ENCODE assay signal across 1 cellular context in the genomic region with DNA sequence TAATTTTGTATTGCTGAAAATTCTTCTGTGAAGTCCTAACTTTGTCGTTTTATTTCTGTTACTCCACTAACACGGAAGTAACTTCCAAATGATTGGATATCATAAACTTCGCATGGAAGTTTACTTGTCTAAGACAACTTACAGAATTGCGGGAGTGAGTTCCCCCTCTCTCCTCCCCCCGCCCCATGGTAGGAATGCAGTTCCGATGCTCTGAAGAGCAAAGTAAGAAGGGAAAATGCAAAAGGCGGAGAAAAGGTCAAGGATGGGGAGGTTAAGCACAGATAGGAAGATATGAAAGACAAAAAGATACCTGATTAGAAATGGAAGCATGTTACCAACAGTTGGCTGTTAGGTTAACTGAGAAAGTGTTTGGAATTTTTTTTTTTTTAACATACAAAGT.
TF ChIP-seq lines count a peak whose summit lies in the region.

No MANE protein-coding gene starts in this region.

TF ChIP-seq in SK-N-SH treated with all-trans-retinoic acid at 6 μM for 48 hours, 23 proteins besides CTCF, POLR2A, EP300 and RAD21:
- TF ChIP-seq, protein P1, sequence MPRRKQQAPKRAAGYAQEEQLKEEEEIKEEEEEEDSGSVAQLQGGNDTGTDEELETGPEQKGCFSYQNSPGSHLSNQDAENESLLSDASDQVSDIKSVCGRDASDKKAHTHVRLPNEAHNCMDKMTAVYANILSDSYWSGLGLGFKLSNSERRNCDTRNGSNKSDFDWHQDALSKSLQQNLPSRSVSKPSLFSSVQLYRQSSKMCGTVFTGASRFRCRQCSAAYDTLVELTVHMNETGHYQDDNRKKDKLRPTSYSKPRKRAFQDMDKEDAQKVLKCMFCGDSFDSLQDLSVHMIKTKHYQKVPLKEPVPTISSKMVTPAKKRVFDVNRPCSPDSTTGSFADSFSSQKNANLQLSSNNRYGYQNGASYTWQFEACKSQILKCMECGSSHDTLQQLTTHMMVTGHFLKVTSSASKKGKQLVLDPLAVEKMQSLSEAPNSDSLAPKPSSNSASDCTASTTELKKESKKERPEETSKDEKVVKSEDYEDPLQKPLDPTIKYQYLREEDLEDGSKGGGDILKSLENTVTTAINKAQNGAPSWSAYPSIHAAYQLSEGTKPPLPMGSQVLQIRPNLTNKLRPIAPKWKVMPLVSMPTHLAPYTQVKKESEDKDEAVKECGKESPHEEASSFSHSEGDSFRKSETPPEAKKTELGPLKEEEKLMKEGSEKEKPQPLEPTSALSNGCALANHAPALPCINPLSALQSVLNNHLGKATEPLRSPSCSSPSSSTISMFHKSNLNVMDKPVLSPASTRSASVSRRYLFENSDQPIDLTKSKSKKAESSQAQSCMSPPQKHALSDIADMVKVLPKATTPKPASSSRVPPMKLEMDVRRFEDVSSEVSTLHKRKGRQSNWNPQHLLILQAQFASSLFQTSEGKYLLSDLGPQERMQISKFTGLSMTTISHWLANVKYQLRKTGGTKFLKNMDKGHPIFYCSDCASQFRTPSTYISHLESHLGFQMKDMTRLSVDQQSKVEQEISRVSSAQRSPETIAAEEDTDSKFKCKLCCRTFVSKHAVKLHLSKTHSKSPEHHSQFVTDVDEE (CRISPR knock-in tag; IDR thresholded peaks at IDR 0.05), result no peak
- TF ChIP-seq ESRRG (CRISPR knock-in tag; IDR thresholded peaks at IDR 0.05), result no peak
